In genomic region chr15:89070197-89071124, GRCh38 we compare ENCODE assay signal across 21 cellular contexts. TPM values are rescaled to one million over a fixed set of nuclear protein-coding genes. Genes with fewer than 3 reads are reported as not detected.
DNase-seq lines count a peak whose midpoint lies in the region; ATAC-seq and TF ChIP-seq lines count a peak whose summit lies in the region.
"Had no signal": no experiment of that assay in that cellular context is flagged by ENCODE, and none has a peak within 500 bp of the region (broad histone marks: within the 10 kb centered on the region; RNA-seq: fewer than 3 reads in every experiment).

No MANE protein-coding gene starts in this region.

- peaks cover 7% of the 10 kb centered on the region for H3K36me3 Mint-ChIP-seq in activated naive CD4-positive, alpha-beta T cell treated with anti-CD3 and anti-CD28 coated beads, Interleukin-2, amount 50 U/mL, for 24 hours

- no peak for TF ChIP-seq CTCF in upper lobe of right lung (IDR thresholded peaks at IDR 0.05)

- no peak overlapping the region for H3K27ac ChIP-seq in upper lobe of right lung
- H3K27ac ChIP-seq: sigmoid colon, tibial artery had no signal

- peaks cover 17% of the 10 kb centered on the region for H3K4me1 Mint-ChIP-seq in activated naive CD4-positive, alpha-beta T cell treated with anti-CD3 and anti-CD28 coated beads, Interleukin-2, amount 50 U/mL, for 24 hours
- H3K4me1 Mint-ChIP-seq: memory B cell, naive B cell had no signal

- no peak for DNase-seq in activated naive CD4-positive, alpha-beta T cell treated with anti-CD3 and anti-CD28 coated beads, Interleukin-2, amount 50 U/mL, for 16 hours
- DNase-seq in SKM-1 (lab: John Stamatoyannopoulos, UW; ENCODE audit: unreplicated experiment): peak; percentile 79
- no peak for DNase-seq in left lobe of liver (ENCODE audit: low spot score)
- DNase-seq in upper lobe of right lung: no peak
- DNase-seq in NCI-H524 (lab: John Stamatoyannopoulos, UW): no peak
- DNase-seq in head of caudate nucleus: no peak
- DNase-seq in NCI-H2171 treated with DMSO at 0.1 percent for 48 hours (lab: John Stamatoyannopoulos, UW): no peak
- DNase-seq: 8988T; activated CD8-positive, alpha-beta memory T cell treated with anti-CD3 and anti-CD28 coated beads for 24 hours; heart left ventricle; naive B cell; NCI-H187; SHP77; sigmoid colon; stimulated activated naive CD4-positive, alpha-beta T cell; T-helper 2 cell; tibial artery had no signal

- H3K36me3 ChIP-seq in upper lobe of right lung: no peaks in the 10 kb centered on the region
- H3K36me3 ChIP-seq: heart left ventricle, sigmoid colon had no signal

- intact Hi-C loops in upper lobe of right lung (cut with DNase I) (no loop called here), head of caudate nucleus (cut with DNase I) (no loop called here)

- H3K4me1 ChIP-seq in upper lobe of right lung: peaks cover 4% of the 10 kb centered on the region
- H3K4me1 ChIP-seq: sigmoid colon had no signal

- H3K4me3 Mint-ChIP-seq in activated naive CD4-positive, alpha-beta T cell treated with anti-CD3 and anti-CD28 coated beads, Interleukin-2, amount 50 U/mL, for 24 hours: no peak overlapping the region
- H3K4me3 Mint-ChIP-seq: activated naive CD8-positive, alpha-beta T cell; memory B cell; naive B cell had no signal

- peaks cover 4% of the 10 kb centered on the region for H3K9me3 Mint-ChIP-seq in activated naive CD4-positive, alpha-beta T cell treated with anti-CD3 and anti-CD28 coated beads, Interleukin-2, amount 50 U/mL, for 24 hours

- peak; percentile 35 for ATAC-seq in left lobe of liver
- ATAC-seq in upper lobe of right lung: peak; percentile 87
- ATAC-seq: activated CD4-positive, CD25-positive, alpha-beta regulatory T cell treated with anti-CD3 and anti-CD28 coated beads, Interleukin-2, amount 50 U/mL, for 24 hours had no signal

- peak overlapping the region; percentile 6 for H3K27ac Mint-ChIP-seq in activated naive CD4-positive, alpha-beta T cell treated with anti-CD3 and anti-CD28 coated beads, Interleukin-2, amount 50 U/mL, for 24 hours
- H3K27ac Mint-ChIP-seq: activated naive CD8-positive, alpha-beta T cell; memory B cell; naive B cell had no signal

- no peaks in the 10 kb centered on the region for H3K27me3 ChIP-seq in upper lobe of right lung
- H3K27me3 ChIP-seq: heart left ventricle, sigmoid colon, tibial artery had no signal

- peaks cover 9% of the 10 kb centered on the region for H3K9me3 ChIP-seq in upper lobe of right lung

- no peaks in the 10 kb centered on the region for H3K27me3 Mint-ChIP-seq in activated naive CD4-positive, alpha-beta T cell treated with anti-CD3 and anti-CD28 coated beads, Interleukin-2, amount 50 U/mL, for 24 hours
- H3K27me3 Mint-ChIP-seq: activated naive CD8-positive, alpha-beta T cell had no signal

- H3K4me3 ChIP-seq in upper lobe of right lung: no peak overlapping the region
- H3K4me3 ChIP-seq: heart left ventricle, sigmoid colon, tibial artery had no signal

RNA-seq across cellular contexts. Expression of gene ABHD2, which starts 17.8 kb away (rescaled TPM):
- total RNA-seq in left lobe of liver (385 TPM), upper lobe of right lung (182 TPM)
